8 cellular contexts compared by ENCODE assay signal in the genomic region with DNA sequence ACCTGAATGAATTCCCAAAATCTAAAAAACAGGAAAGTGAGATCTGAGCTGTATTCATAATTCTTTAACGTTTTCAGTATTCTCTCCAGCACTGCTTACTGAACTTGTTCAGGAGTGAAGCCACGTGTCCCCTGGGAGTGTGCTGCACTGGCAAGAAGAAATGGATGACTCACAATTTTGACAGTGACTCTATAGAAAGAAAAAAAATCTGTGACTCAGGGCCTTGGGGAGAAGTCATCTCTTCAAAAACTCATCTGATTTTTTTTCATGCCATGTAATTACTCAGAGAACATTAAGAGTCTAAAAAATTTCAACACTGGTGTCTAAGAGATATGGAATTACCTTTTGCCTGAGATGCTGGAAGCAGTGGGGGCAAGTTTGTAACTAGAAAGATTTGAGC. TPM values are rescaled to one million over a fixed set of nuclear protein-coding genes. Genes with fewer than 3 reads are reported as not detected.
DNase-seq lines count a peak whose midpoint lies in the region; ATAC-seq and TF ChIP-seq lines count a peak whose summit lies in the region.

No MANE protein-coding gene starts in this region.

- H3K79me2 ChIP-seq in PC-3 (ENCODE audit: low read length) = no peaks in the 10 kb centered on the region

- POLR2A ChIA-PET in PC-3 (lab: Charles Lee; ENCODE audit: unreplicated experiment) = no interaction called here

- peaks cover 6% of the 10 kb centered on the region for H3K4me1 Mint-ChIP-seq in endodermal cell

- H3K27me3 Mint-ChIP-seq in endodermal cell (ENCODE audit: insufficient read depth) = peaks cover 1% of the 10 kb centered on the region

- no peaks in the 10 kb centered on the region for H3K9me3 ChIP-seq in PC-3 (ENCODE audit: low read length)
- no peaks in the 10 kb centered on the region for H3K9me3 ChIP-seq in endodermal cell (ENCODE audit: control insufficient read depth, low read length)

- H4K20me1 ChIP-seq in PC-3 (ENCODE audit: low read length) = no peaks in the 10 kb centered on the region

- H3K4me3 ChIP-seq in PC-3 (ENCODE audit: low read length) = no peak overlapping the region
- no peak overlapping the region for H3K4me3 ChIP-seq in endodermal cell (ENCODE audit: low read length)

- H3K4me3 Mint-ChIP-seq in endodermal cell = no peak overlapping the region

- H3K36me3 Mint-ChIP-seq in endodermal cell (ENCODE audit: low read depth) = no peaks in the 10 kb centered on the region

- no TSS peak for BruUV-seq in PC-3 (replicated peaks; lab: Mats Ljungman, UMichigan)

- intact Hi-C loops in PC-3 (cut with micrococcal nuclease) = loop anchor here (2.0 to 10.0 kb wide), 2 partner anchors 40 to 450 kb away; partner anchors contain the start of gene ANKEF1

- no peaks in the 10 kb centered on the region for H3K9me2 ChIP-seq in PC-3 (replicated peaks; ENCODE audit: low read length)

- no peaks in the 10 kb centered on the region for H3K9me3 Mint-ChIP-seq in endodermal cell

- 71 to 79% methylated on average over 2 of the region's 2 CpGs for WGBS in endodermal cell (ENCODE audit: insufficient coverage in 1 of 2, insufficient read length in 1 of 2), 2 experiments

- H3K4me1 ChIP-seq in PC-3 (ENCODE audit: insufficient read depth, low read length) = peaks cover 44% of the 10 kb centered on the region
- no peaks in the 10 kb centered on the region for H3K4me1 ChIP-seq in endodermal cell (ENCODE audit: control insufficient read depth, insufficient read depth, low read length)

- H3F3A ChIP-seq in PC-3 (ENCODE audit: low read length, unreplicated experiment) = peaks cover 5% of the 10 kb centered on the region

- peak overlapping the region; percentile 57 for H3K27ac ChIP-seq in PC-3 (ENCODE audit: low read length)
- H3K27ac ChIP-seq in endodermal cell (ENCODE audit: low read depth, low read length) = no peak overlapping the region

- H2AFZ ChIP-seq in PC-3 (ENCODE audit: low read length) = peak overlapping the region; percentile 57

- H3K27me3 ChIP-seq in PC-3 (ENCODE audit: low read length) (no peaks in the 10 kb centered on the region), endodermal cell (ENCODE audit: control insufficient read depth, insufficient read depth, low read length, poor library complexity, severe bottlenecking) (no peaks in the 10 kb centered on the region)

- no peak overlapping the region for H3K27ac Mint-ChIP-seq in endodermal cell

- H3K9ac ChIP-seq in PC-3 (ENCODE audit: low read length) = peak overlapping the region; percentile 18; the same call in 1 of the 2 replicates
- no peak overlapping the region for H3K9ac ChIP-seq in endodermal cell (ENCODE audit: extremely low read depth, low read length, poor library complexity, severe bottlenecking)

- CTCF ChIA-PET in PC-3 (lab: Charles Lee) = interaction anchor here (0.6 kb wide), 1 partner anchor 16 kb away, joined by 3 read pairs; no protein-coding TSS in a partner anchor

- no peaks in the 10 kb centered on the region for H3K36me3 ChIP-seq in PC-3 (ENCODE audit: low read depth, low read length)
- H3K36me3 ChIP-seq in endodermal cell (ENCODE audit: control insufficient read depth, insufficient read depth, low read length) = no peaks in the 10 kb centered on the region

- in situ Hi-C loops in ACHN (cut with HindIII; ENCODE audit: low pct_ligation_motif_present, low pct_unique_long_range_greater_than_20kb, low sequenced_read_pairs) = no loop called here

- ATAC-seq in GM21825 (IDR thresholded peaks at IDR 0.05; ENCODE audit: unreplicated experiment) = peak; percentile 63
- peak; percentile 83 for ATAC-seq in PC-3
- ATAC-seq in HG02870 (IDR thresholded peaks at IDR 0.05; ENCODE audit: unreplicated experiment) = no peak

- H3K4me2 ChIP-seq in PC-3 (ENCODE audit: low read length) = peak overlapping the region; percentile 31

- TF ChIP-seq CTCF in PC-3 (conservative IDR thresholded peaks at IDR 0.05; ENCODE audit: low read depth, low read length) = no peak
- no peak for TF ChIP-seq CTCF in endodermal cell (conservative IDR thresholded peaks at IDR 0.05)

- DNase-seq in ACHN = peak; percentile 64
- peak; percentile 96 for DNase-seq in PC-3
- DNase-seq in foreskin melanocyte = peak; percentile 78
- no peak for DNase-seq in NCI-H2029 treated with DMSO at 0.1 percent for 48 hours (lab: John Stamatoyannopoulos, UW)
- DNase-seq in endodermal cell = no peak
- no peak for DNase-seq in SHP77 (lab: John Stamatoyannopoulos, UW)

RNA-seq across cellular contexts. Expression of gene ANKEF1, which starts 39.7 kb away (rescaled TPM):
- total RNA-seq in PC-3 (2014; rRNA removed) (11.6 and 13.1 TPM in 2 replicates), endodermal cell (10 to 100 TPM in 1 of 2 donors, 1 to 10 TPM in 1; 8.8 to 13.1 TPM)
- 4.0 TPM for polyA plus RNA-seq in endodermal cell (2013, experiment 1 of 2)
- 3.1 TPM for polyA plus RNA-seq in endodermal cell (2013, experiment 2 of 2)

Comparison
In these comparisons a context has a peak if more than half of its experiments do, and no peak if none do; other contexts are left out.
1. DNase-seq: peak in ACHN (single experiment), PC-3 (single experiment) and foreskin melanocyte (single experiment); none in NCI-H2029 treated with DMSO at 0.1 percent for 48 hours (single experiment), endodermal cell (single experiment) and SHP77 (0 of 2).